18 cellular contexts compared by ENCODE assay signal in genomic region chr11:126414615-126415014, GRCh38. TPM values are rescaled to one million over a fixed set of nuclear protein-coding genes. Genes with fewer than 3 reads are reported as not detected.
DNase-seq lines count a peak whose midpoint lies in the region; ATAC-seq and TF ChIP-seq lines count a peak whose summit lies in the region.
"Had no signal": no experiment of that assay in that cellular context is flagged by ENCODE, and none has a peak within 500 bp of the region (broad histone marks: within the 10 kb centered on the region; RNA-seq: fewer than 3 reads in every experiment).

No MANE protein-coding gene starts in this region.

- H3K9ac ChIP-seq in rectal smooth muscle tissue (ENCODE audit: low read length), result no peak overlapping the region

- 32 to 52% (median 42%) methylated on average over 5 of the region's 5 CpGs for WGBS in heart left ventricle, 4 donors

- H3K36me3 ChIP-seq in heart left ventricle, result peaks cover 0 to 24% (median 16%) of the 10 kb centered on the region in 9 donors
- H3K36me3 ChIP-seq in rectal smooth muscle tissue (ENCODE audit: control insufficient read depth, insufficient read depth, low read length), result peaks cover 7% of the 10 kb centered on the region
- no peaks in the 10 kb centered on the region for H3K36me3 ChIP-seq in uterus

- DNase-seq in heart left ventricle, result peak in 1 of 5 donors; percentile 59
- no peak for DNase-seq in Right ventricle myocardium inferior (ENCODE audit: missing footprints)
- DNase-seq in left ventricle myocardium superior, result peak; percentile 41
- peak in 1 of 2 donors; percentile 48 for DNase-seq in uterus
- no peak for DNase-seq in activated CD4-positive, CD25-positive, alpha-beta regulatory T cell treated with anti-CD3 and anti-CD28 coated beads, Interleukin-2, amount 50 U/mL, for 72 hours
- DNase-seq: 8988T; activated B cell treated with CpG ODN at 0.5 μM for 24 hours; activated naive CD4-positive, alpha-beta T cell treated with Interleukin-2 at 50 U/mL for 16 hours; CD4-positive, CD25-positive, alpha-beta regulatory T cell; central memory CD4-positive, alpha-beta T cell; Karpas-422; NCI-H524; OCI-M1 had no signal

- peak; percentile 0 to 4 (median 2) for ATAC-seq in heart left ventricle
- no peak for ATAC-seq in Right ventricle myocardium inferior
- peak; percentile 0 for ATAC-seq in left ventricle myocardium superior
- no peak for ATAC-seq in GM18907 (IDR thresholded peaks at IDR 0.05; ENCODE audit: unreplicated experiment)
- no peak for ATAC-seq in GM21390 (IDR thresholded peaks at IDR 0.05; ENCODE audit: unreplicated experiment)
- ATAC-seq: GM12878 had no signal

- TF ChIP-seq POLR2A in heart left ventricle (IDR thresholded peaks at IDR 0.05) (no peak), uterus (IDR thresholded peaks at IDR 0.05) (no peak)

- H3K4me1 ChIP-seq in heart left ventricle (peaks cover 3 to 81% (median 53%) of the 10 kb centered on the region in 12 donors), rectal smooth muscle tissue (ENCODE audit: control insufficient read depth, insufficient read depth, low read length) (peaks cover 20% of the 10 kb centered on the region), uterus (peaks cover 15 to 17% of the 10 kb centered on the region in 2 donors)

- TF ChIP-seq CTCF in heart left ventricle (IDR thresholded peaks at IDR 0.05) (no peak), uterus (IDR thresholded peaks at IDR 0.05) (no peak)

- no peaks in the 10 kb centered on the region for H3K9me3 ChIP-seq in heart left ventricle
- no peaks in the 10 kb centered on the region for H3K9me3 ChIP-seq in uterus

- no peak overlapping the region for H3K4me3 ChIP-seq in heart left ventricle
- no peak overlapping the region for H3K4me3 ChIP-seq in rectal smooth muscle tissue (ENCODE audit: low read length)
- no peak overlapping the region for H3K4me3 ChIP-seq in uterus
- H3K4me3 ChIP-seq: GM12878 had no signal

- H3K27me3 ChIP-seq in heart left ventricle, result no peaks in the 10 kb centered on the region
- H3K27me3 ChIP-seq in rectal smooth muscle tissue (ENCODE audit: control insufficient read depth, insufficient read depth, low read length), result no peaks in the 10 kb centered on the region
- no peaks in the 10 kb centered on the region for H3K27me3 ChIP-seq in uterus

- intact Hi-C loops in heart left ventricle (cut with DNase I), result loop anchor here in 6 of 10 donors (2.0 to 5.0 kb wide), 4 partner anchors 56 to 102 kb away; partner anchors contain the start of gene ST3GAL4 (in 5 of the 6)
- intact Hi-C loops in Right ventricle myocardium inferior (cut with DNase I), result loop anchor here (5.0 kb wide), 2 partner anchors 57 to 97 kb away; partner anchors contain the start of gene ST3GAL4
- intact Hi-C loops in left ventricle myocardium superior (cut with micrococcal nuclease), result no loop called here
- intact Hi-C loops in uterus (cut with DNase I; ENCODE audit: low total_unique reads), result loop anchor here (10.0 kb wide), 1 partner anchor 100 kb away; no protein-coding TSS in a partner anchor

- H3K27ac ChIP-seq in heart left ventricle, result peak overlapping the region; percentile 45 to 93 (median 86)
- peak overlapping the region; percentile 56 for H3K27ac ChIP-seq in rectal smooth muscle tissue (ENCODE audit: low read depth, low read length)
- peak overlapping the region; percentile 79 to 83 for H3K27ac ChIP-seq in uterus
- H3K27ac ChIP-seq: HL-60 had no signal

RNA-seq across cellular contexts. Expression of gene ST3GAL4, which starts 59.1 kb away (rescaled TPM):
- total RNA-seq in heart left ventricle (10 to 100 TPM; 30.6 to 88.5 (median 59.8) TPM), Right ventricle myocardium inferior (45.1 TPM), left ventricle myocardium superior (45.4 TPM), uterus (10 to 100 TPM; 11.8 to 53.3 (median 34.8) TPM)
- polyA plus RNA-seq in heart left ventricle, result 100 to 1,000 TPM in 1 of 2 donors, 10 to 100 TPM in 1; 66.1 to 168 TPM

Comparison
In these comparisons a context has a peak if more than half of its experiments do, and no peak if none do; other contexts are left out.
1. ATAC-seq: peak in heart left ventricle (4 of 4) and left ventricle myocardium superior (single experiment); none in Right ventricle myocardium inferior (single experiment), GM18907 (single experiment) and GM21390 (single experiment).
2. Peak in every context shown above with its lines, with median percentiles within 50 percentile points of each other: H3K27ac ChIP-seq.